ENCODE assay signal across 8 cellular contexts in genomic region chr9:71446499-71447411, GRCh38.
DNase-seq lines count a peak whose midpoint lies in the region; ATAC-seq and TF ChIP-seq lines count a peak whose summit lies in the region.

No MANE protein-coding gene starts in this region.

- ATAC-seq in activated CD4-positive, alpha-beta T cell treated with anti-CD3 and anti-CD28 coated beads for 36 hours = peak; percentile 78
- ATAC-seq in activated CD8-positive, alpha-beta T cell treated with anti-CD3 and anti-CD28 coated beads, Interleukin-2, amount 10 ng/mL, durations not matched to agents 7 days and 5 days = peak; percentile 84
- no peak for ATAC-seq in naive thymus-derived CD4-positive, alpha-beta T cell

- peaks cover 39% of the 10 kb centered on the region for H3K27me3 Mint-ChIP-seq in activated CD4-positive, alpha-beta T cell treated with anti-CD3 and anti-CD28 coated beads for 36 hours
- H3K27me3 Mint-ChIP-seq in activated CD8-positive, alpha-beta T cell treated with anti-CD3 and anti-CD28 coated beads, Interleukin-2, amount 10 ng/mL, durations not matched to agents 7 days and 5 days (ENCODE audit: low read depth) = peaks cover 22% of the 10 kb centered on the region
- H3K27me3 Mint-ChIP-seq in naive thymus-derived CD4-positive, alpha-beta T cell = peaks cover 47 to 68% (median 61%) of the 10 kb centered on the region in 5 donors
- peaks cover 60% of the 10 kb centered on the region for H3K27me3 Mint-ChIP-seq in type B pancreatic cell

- no peaks in the 10 kb centered on the region for H4K20me1 ChIP-seq in MM.1S (ENCODE audit: insufficient read depth, low read length)
- no peaks in the 10 kb centered on the region for H4K20me1 ChIP-seq in fibroblast of lung (ENCODE audit: control insufficient read depth, extremely low read depth, insufficient read depth, low read length)

- H3K4me3 ChIP-seq in HAP-1 (peak overlapping the region; percentile 21), MM.1S (ENCODE audit: low read length) (peak overlapping the region; percentile 64), fibroblast of lung (replicated peaks in 1 of 4; ENCODE audit: control extremely low read depth in 1 of 4, insufficient read depth in 1 of 4, low read depth in 3 of 4, low read length in 4 of 4) (peak overlapping the region; percentile 17 to 53 (median 41))
- no peak overlapping the region for H3K4me3 ChIP-seq in naive thymus-derived CD4-positive, alpha-beta T cell (ENCODE audit: low read length)

- no peak overlapping the region for H3K27ac ChIP-seq in MM.1S (ENCODE audit: low read length)
- no peak overlapping the region for H3K27ac ChIP-seq in fibroblast of lung (ENCODE audit: insufficient read depth, low read length)
- no peak overlapping the region for H3K27ac ChIP-seq in naive thymus-derived CD4-positive, alpha-beta T cell (ENCODE audit: low read depth, low read length)

- H3K36me3 ChIP-seq in HAP-1 (replicated peaks) (no peaks in the 10 kb centered on the region), MM.1S (replicated peaks; ENCODE audit: insufficient read depth, low read length) (no peaks in the 10 kb centered on the region), fibroblast of lung (ENCODE audit: control insufficient read depth, insufficient read depth, low read length) (no peaks in the 10 kb centered on the region)
- H3K36me3 ChIP-seq in naive thymus-derived CD4-positive, alpha-beta T cell (ENCODE audit: control insufficient read depth in 2 of 3, insufficient read depth in 3 of 3, low read length in 3 of 3) = no peaks in the 10 kb centered on the region

- H3K9me3 Mint-ChIP-seq in activated CD4-positive, alpha-beta T cell treated with anti-CD3 and anti-CD28 coated beads for 36 hours (ENCODE audit: low read depth) = peaks cover 5% of the 10 kb centered on the region
- no peaks in the 10 kb centered on the region for H3K9me3 Mint-ChIP-seq in activated CD8-positive, alpha-beta T cell treated with anti-CD3 and anti-CD28 coated beads, Interleukin-2, amount 10 ng/mL, durations not matched to agents 7 days and 5 days (ENCODE audit: insufficient read depth)
- H3K9me3 Mint-ChIP-seq in naive thymus-derived CD4-positive, alpha-beta T cell = peaks cover 0 to 21% (median 4%) of the 10 kb centered on the region in 11 donors
- no peaks in the 10 kb centered on the region for H3K9me3 Mint-ChIP-seq in type B pancreatic cell

- intact Hi-C loops in activated CD4-positive, alpha-beta T cell treated with anti-CD3 and anti-CD28 coated beads for 36 hours (cut with DNase I, micrococcal nuclease) = no loop called here
- intact Hi-C loops in naive thymus-derived CD4-positive, alpha-beta T cell (cut with micrococcal nuclease) = no loop called here

- DNase-seq in activated CD4-positive, alpha-beta T cell treated with anti-CD3 and anti-CD28 coated beads for 36 hours = peak; percentile 73
- no peak for DNase-seq in activated CD4-positive, alpha-beta T cell treated with anti-CD3 and anti-CD28 coated beads for 4 hours
- DNase-seq in HAP-1 (ENCODE audit: low spot score in 2 of 2) (peak; percentile 77 to 84), MM.1S (peak; percentile 66), fibroblast of lung (ENCODE audit: low read depth in 2 of 2) (peak; percentile 51 to 60), type B pancreatic cell (ENCODE audit: extremely low spot score, unreplicated experiment) (peak; percentile 78)
- DNase-seq in activated CD8-positive, alpha-beta T cell treated with anti-CD3 and anti-CD28 coated beads, Interleukin-2, amount 10 ng/mL, durations not matched to agents 7 days and 5 days = peak; percentile 62
- peak in 4 of 9 donors; percentile 1 to 33 (median 5) for DNase-seq in naive thymus-derived CD4-positive, alpha-beta T cell

- H3K9me2 ChIP-seq in MM.1S (replicated peaks; ENCODE audit: insufficient read depth, low read length) = no peaks in the 10 kb centered on the region

- H3K4me2 ChIP-seq in MM.1S (ENCODE audit: low read depth, low read length) = peak overlapping the region; percentile 84
- peak overlapping the region; percentile 82 for H3K4me2 ChIP-seq in fibroblast of lung (ENCODE audit: extremely low read depth, insufficient read depth, low read length)

- no peak overlapping the region for H3K27ac Mint-ChIP-seq in activated CD4-positive, alpha-beta T cell treated with anti-CD3 and anti-CD28 coated beads for 36 hours
- no peak overlapping the region for H3K27ac Mint-ChIP-seq in activated CD8-positive, alpha-beta T cell treated with anti-CD3 and anti-CD28 coated beads, Interleukin-2, amount 10 ng/mL, durations not matched to agents 7 days and 5 days
- H3K27ac Mint-ChIP-seq in naive thymus-derived CD4-positive, alpha-beta T cell = no peak overlapping the region
- H3K27ac Mint-ChIP-seq in type B pancreatic cell = no peak overlapping the region

- H2AFZ ChIP-seq in MM.1S (ENCODE audit: low read length) (peak overlapping the region; percentile 61; the same call in 1 of the 2 replicates), fibroblast of lung (ENCODE audit: low read length) (no peak overlapping the region)

- H3K4me1 Mint-ChIP-seq in activated CD4-positive, alpha-beta T cell treated with anti-CD3 and anti-CD28 coated beads for 36 hours = peaks cover 3% of the 10 kb centered on the region
- peaks cover 8% of the 10 kb centered on the region for H3K4me1 Mint-ChIP-seq in activated CD8-positive, alpha-beta T cell treated with anti-CD3 and anti-CD28 coated beads, Interleukin-2, amount 10 ng/mL, durations not matched to agents 7 days and 5 days (ENCODE audit: low read depth)
- H3K4me1 Mint-ChIP-seq in naive thymus-derived CD4-positive, alpha-beta T cell = peaks cover 3 to 14% (median 8%) of the 10 kb centered on the region in 7 donors
- H3K4me1 Mint-ChIP-seq in type B pancreatic cell (ENCODE audit: unreplicated experiment) = peaks cover 3% of the 10 kb centered on the region

- CTCF ChIA-PET in activated CD4-positive, alpha-beta T cell treated with anti-CD3 and anti-CD28 coated beads for 36 hours (lab: Charles Lee) = interaction anchor here (1.4 kb wide), 1 partner anchor 8 kb away, joined by 3 read pairs; no protein-coding TSS in a partner anchor
- CTCF ChIA-PET in activated CD8-positive, alpha-beta T cell treated with anti-CD3 and anti-CD28 coated beads, Interleukin-2, amount 10 ng/mL, durations not matched to agents 7 days and 5 days (lab: Charles Lee) = no interaction called here
- CTCF ChIA-PET in naive thymus-derived CD4-positive, alpha-beta T cell (lab: Charles Lee) = no interaction called here

- H3K9me3 ChIP-seq in HAP-1 (no peaks in the 10 kb centered on the region), MM.1S (replicated peaks; ENCODE audit: insufficient read depth, low read length) (no peaks in the 10 kb centered on the region), fibroblast of lung (ENCODE audit: control insufficient read depth, insufficient read depth, low read depth, low read length) (no peaks in the 10 kb centered on the region)
- no peaks in the 10 kb centered on the region for H3K9me3 ChIP-seq in naive thymus-derived CD4-positive, alpha-beta T cell (ENCODE audit: control insufficient read depth in 2 of 3, low read length in 3 of 3)

- peak; percentile 35 for TF ChIP-seq CTCF in MM.1S (IDR thresholded peaks at IDR 0.05; ENCODE audit: low read length)
- TF ChIP-seq CTCF in fibroblast of lung (conservative IDR thresholded peaks at IDR 0.05 in 1 of 2, IDR thresholded peaks at IDR 0.05 in 1 of 2; ENCODE audit: low read depth in 1 of 2, low read length in 2 of 2) = peak in 1 of 2 donors; percentile 4
- peak; percentile 60 for TF ChIP-seq CTCF in type B pancreatic cell (conservative IDR thresholded peaks at IDR 0.05)

- no peaks in the 10 kb centered on the region for H3K79me2 ChIP-seq in MM.1S (ENCODE audit: low read length)
- H3K79me2 ChIP-seq in fibroblast of lung (ENCODE audit: control insufficient read depth, insufficient read depth, low read length) = no peaks in the 10 kb centered on the region

- in situ Hi-C loops in HAP-1 (cut with MboI; ENCODE audit: low sequenced_read_pairs) = no loop called here

- POLR2A ChIA-PET in activated CD4-positive, alpha-beta T cell treated with anti-CD3 and anti-CD28 coated beads for 36 hours (lab: Charles Lee) = no interaction called here
- POLR2A ChIA-PET in activated CD8-positive, alpha-beta T cell treated with anti-CD3 and anti-CD28 coated beads, Interleukin-2, amount 10 ng/mL, durations not matched to agents 7 days and 5 days (lab: Charles Lee) = no interaction called here
- POLR2A ChIA-PET in naive thymus-derived CD4-positive, alpha-beta T cell (lab: Charles Lee) = no interaction called here

- no peaks in the 10 kb centered on the region for H3F3A ChIP-seq in MM.1S (ENCODE audit: insufficient read depth, low read length)

- H3K4me1 ChIP-seq in HAP-1 (no peaks in the 10 kb centered on the region), MM.1S (ENCODE audit: low read length) (no peaks in the 10 kb centered on the region), fibroblast of lung (ENCODE audit: control insufficient read depth, extremely low read depth, insufficient read depth, low read length) (no peaks in the 10 kb centered on the region)
- no peaks in the 10 kb centered on the region for H3K4me1 ChIP-seq in naive thymus-derived CD4-positive, alpha-beta T cell (ENCODE audit: control insufficient read depth in 2 of 2, insufficient read depth in 2 of 2, low read length in 2 of 2)

- peaks cover 15% of the 10 kb centered on the region for H3K27me3 ChIP-seq in HAP-1 (ENCODE audit: low read depth)
- H3K27me3 ChIP-seq in MM.1S (replicated peaks; ENCODE audit: insufficient read depth, low read length) = no peaks in the 10 kb centered on the region
- H3K27me3 ChIP-seq in fibroblast of lung (ENCODE audit: control insufficient read depth, insufficient read depth, low read length) = peaks cover 5% of the 10 kb centered on the region
- peaks cover 0 to 4% of the 10 kb centered on the region in 2 donors for H3K27me3 ChIP-seq in naive thymus-derived CD4-positive, alpha-beta T cell (ENCODE audit: control insufficient read depth in 2 of 2, insufficient read depth in 2 of 2, low read length in 2 of 2)

- H3K36me3 Mint-ChIP-seq in activated CD4-positive, alpha-beta T cell treated with anti-CD3 and anti-CD28 coated beads for 36 hours (ENCODE audit: low read depth) = no peaks in the 10 kb centered on the region
- H3K36me3 Mint-ChIP-seq in activated CD8-positive, alpha-beta T cell treated with anti-CD3 and anti-CD28 coated beads, Interleukin-2, amount 10 ng/mL, durations not matched to agents 7 days and 5 days (ENCODE audit: low read depth) = no peaks in the 10 kb centered on the region
- no peaks in the 10 kb centered on the region for H3K36me3 Mint-ChIP-seq in naive thymus-derived CD4-positive, alpha-beta T cell
- no peaks in the 10 kb centered on the region for H3K36me3 Mint-ChIP-seq in type B pancreatic cell

- H3K4me3 Mint-ChIP-seq in activated CD4-positive, alpha-beta T cell treated with anti-CD3 and anti-CD28 coated beads for 36 hours = peak overlapping the region; percentile 26
- H3K4me3 Mint-ChIP-seq in activated CD8-positive, alpha-beta T cell treated with anti-CD3 and anti-CD28 coated beads, Interleukin-2, amount 10 ng/mL, durations not matched to agents 7 days and 5 days = peak overlapping the region; percentile 12
- H3K4me3 Mint-ChIP-seq in naive thymus-derived CD4-positive, alpha-beta T cell = peak overlapping the region in 9 of 10 donors; percentile 6 to 61 (median 51)
- H3K4me3 Mint-ChIP-seq in type B pancreatic cell = peak overlapping the region; percentile 84

- H3K9ac ChIP-seq in MM.1S (ENCODE audit: low read length) (0 out of 2 replicates have a peak overlapping the region, but pooled peaks have one; percentile 17), fibroblast of lung (ENCODE audit: insufficient read depth, low read length) (no peak overlapping the region)

Comparison
In these comparisons a context has a peak if more than half of its experiments do, and no peak if none do; other contexts are left out.
1. DNase-seq: peak in activated CD4-positive, alpha-beta T cell treated with anti-CD3 and anti-CD28 coated beads for 36 hours (single experiment), HAP-1 (2 of 2), MM.1S (single experiment), activated CD8-positive, alpha-beta T cell treated with anti-CD3 and anti-CD28 coated beads, Interleukin-2, amount 10 ng/mL, durations not matched to agents 7 days and 5 days (single experiment), fibroblast of lung (2 of 2) and type B pancreatic cell (single experiment); none in activated CD4-positive, alpha-beta T cell treated with anti-CD3 and anti-CD28 coated beads for 4 hours (0 of 2).
2. H3K4me3 Mint-ChIP-seq: peak in every context shown above with its lines; median percentile 84 in type B pancreatic cell; 51 in naive thymus-derived CD4-positive, alpha-beta T cell; 26 in activated CD4-positive, alpha-beta T cell treated with anti-CD3 and anti-CD28 coated beads for 36 hours; 12 in activated CD8-positive, alpha-beta T cell treated with anti-CD3 and anti-CD28 coated beads, Interleukin-2, amount 10 ng/mL, durations not matched to agents 7 days and 5 days.